Comparison of ENCODE assay signal across 14 cellular contexts in the genomic region with DNA sequence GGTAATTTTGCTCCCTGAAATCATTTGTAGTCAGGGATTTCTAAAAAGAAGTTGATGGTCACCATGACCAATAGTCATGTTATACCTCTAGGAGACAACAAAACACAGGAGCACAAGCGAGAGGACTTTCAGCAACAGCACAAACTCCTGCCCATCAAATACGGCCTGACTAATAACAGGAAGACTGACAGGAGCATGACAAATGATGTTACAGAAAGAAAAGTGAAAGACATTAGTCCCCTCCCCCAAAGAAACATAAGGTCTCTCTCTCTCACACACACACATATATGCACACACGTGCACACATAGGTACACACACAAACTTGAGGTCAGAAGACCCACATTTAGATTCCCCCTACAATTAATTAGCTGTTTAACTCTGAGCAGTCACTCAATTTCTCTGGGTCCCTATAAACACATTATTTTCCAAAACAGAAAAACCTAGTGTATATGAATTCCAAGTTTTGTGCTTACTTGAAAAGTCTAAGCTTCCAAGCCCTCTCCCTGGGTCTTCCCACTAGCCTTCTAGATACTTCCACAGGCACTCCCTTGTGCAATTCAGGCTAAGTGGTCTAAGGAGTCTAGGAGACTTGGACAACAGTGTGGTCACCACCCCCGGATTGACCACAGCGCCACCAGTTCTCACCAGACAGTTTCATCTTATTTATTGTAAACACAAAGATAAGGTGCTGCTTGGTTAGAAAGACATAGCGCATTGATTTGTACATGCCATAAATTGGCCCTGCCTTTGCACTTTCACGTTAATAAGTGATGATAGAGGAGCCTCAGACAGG.
DNase-seq lines count a peak whose midpoint lies in the region; ATAC-seq and TF ChIP-seq lines count a peak whose summit lies in the region.
"Had no signal": no experiment of that assay in that cellular context is flagged by ENCODE, and none has a peak within 500 bp of the region (broad histone marks: within the 10 kb centered on the region; RNA-seq: fewer than 3 reads in every experiment).

No MANE protein-coding gene starts in this region.

- H3K36me3 Mint-ChIP-seq in mesothelial cell of epicardium: no peaks in the 10 kb centered on the region
- H3K36me3 Mint-ChIP-seq: CD4-positive, alpha-beta memory T cell had no signal

- no peaks in the 10 kb centered on the region for H3K36me3 ChIP-seq in SJSA1
- H3K36me3 ChIP-seq in right lobe of liver: no peaks in the 10 kb centered on the region
- H3K36me3 ChIP-seq: HAP-1 had no signal

- peak overlapping the region; percentile 21 for H3K27ac Mint-ChIP-seq in mesothelial cell of epicardium
- H3K27ac Mint-ChIP-seq: CD4-positive, alpha-beta memory T cell; HFFc6 had no signal

- H3K27me3 ChIP-seq in SJSA1 (replicated peaks) (no peaks in the 10 kb centered on the region), dorsolateral prefrontal cortex (peaks cover 0 to 4% (median 0%) of the 10 kb centered on the region in 45 donors), right lobe of liver (no peaks in the 10 kb centered on the region)

- peak overlapping the region; percentile 57 for H3K27ac ChIP-seq in SJSA1
- peak overlapping the region in 31 of 59 donors; percentile 19 to 94 (median 80) for H3K27ac ChIP-seq in dorsolateral prefrontal cortex
- H3K27ac ChIP-seq in right lobe of liver: no peak overlapping the region

- no peak for ATAC-seq in HG02884 (IDR thresholded peaks at IDR 0.05; ENCODE audit: unreplicated experiment)
- no peak for ATAC-seq in right lobe of liver

- H3K4me3 Mint-ChIP-seq in mesothelial cell of epicardium: no peak overlapping the region
- H3K4me3 Mint-ChIP-seq: CD4-positive, alpha-beta memory T cell; HFFc6 had no signal

- H3K4me3 ChIP-seq in SJSA1 (no peak overlapping the region), dorsolateral prefrontal cortex (no peak overlapping the region), right lobe of liver (no peak overlapping the region)
- H3K4me3 ChIP-seq: HAP-1 had no signal

- H3K4me1 ChIP-seq in SJSA1 (replicated peaks) (peaks cover 26% of the 10 kb centered on the region), right lobe of liver (no peaks in the 10 kb centered on the region)
- H3K4me1 ChIP-seq: HAP-1 had no signal

- H3K4me1 Mint-ChIP-seq in mesothelial cell of epicardium: peaks cover 53% of the 10 kb centered on the region
- H3K4me1 Mint-ChIP-seq: CD4-positive, alpha-beta memory T cell had no signal

- H3K9me3 ChIP-seq in SJSA1 (replicated peaks): no peaks in the 10 kb centered on the region
- H3K9me3 ChIP-seq in right lobe of liver: no peaks in the 10 kb centered on the region
- H3K9me3 ChIP-seq: HAP-1 had no signal

- H3K9me3 Mint-ChIP-seq in mesothelial cell of epicardium: no peaks in the 10 kb centered on the region
- H3K9me3 Mint-ChIP-seq: HFFc6 had no signal

- no peaks in the 10 kb centered on the region for H3K27me3 Mint-ChIP-seq in mesothelial cell of epicardium (ENCODE audit: low read depth)

- intact Hi-C loops in dorsolateral prefrontal cortex (cut with DNase I) (no loop called here), right lobe of liver (cut with DNase I) (no loop called here)

- 81% methylated on average over 7 of the region's 7 CpGs for WGBS in right lobe of liver (ENCODE audit: insufficient coverage, low coverage, low lambda C conversion rate, missing lambda C conversion rate)

- DNase-seq in SJSA1 (ENCODE audit: low read depth in 1 of 2, low spot score in 2 of 2) (peak in 1 of 2 experiments; percentile 38), dorsolateral prefrontal cortex (no peak), mesothelial cell of epicardium (ENCODE audit: low spot score in 2 of 2, unreplicated experiment in 2 of 2) (no peak), NCI-H1694 treated with DMSO at 0.1 percent for 48 hours (lab: John Stamatoyannopoulos, UW) (no peak), right lobe of liver (no peak)
- DNase-seq: CD4-positive, alpha-beta memory T cell; COR-L47; DMS153; DND-41; GDM1; GOT3; HFFc6 had no signal

- TF ChIP-seq CTCF in dorsolateral prefrontal cortex (IDR thresholded peaks at IDR 0.05 in 54 of 56, conservative IDR thresholded peaks at IDR 0.05 in 2 of 56; ENCODE audit: low read depth in 1 of 56, partially characterized antibody in 56 of 56) (no peak), mesothelial cell of epicardium (IDR thresholded peaks at IDR 0.05; ENCODE audit: unreplicated experiment) (no peak), right lobe of liver (IDR thresholded peaks at IDR 0.05) (no peak)

- TF ChIP-seq POLR2A in right lobe of liver (IDR thresholded peaks at IDR 0.05): no peak

Comparison
In these comparisons a context has a peak if more than half of its experiments do, and no peak if none do; other contexts are left out.
1. H3K27ac ChIP-seq: peak in SJSA1 (single experiment) and dorsolateral prefrontal cortex (31 of 59); none in right lobe of liver (0 of 3).